ENCODE assay signal across 1 cellular context in the genomic region with DNA sequence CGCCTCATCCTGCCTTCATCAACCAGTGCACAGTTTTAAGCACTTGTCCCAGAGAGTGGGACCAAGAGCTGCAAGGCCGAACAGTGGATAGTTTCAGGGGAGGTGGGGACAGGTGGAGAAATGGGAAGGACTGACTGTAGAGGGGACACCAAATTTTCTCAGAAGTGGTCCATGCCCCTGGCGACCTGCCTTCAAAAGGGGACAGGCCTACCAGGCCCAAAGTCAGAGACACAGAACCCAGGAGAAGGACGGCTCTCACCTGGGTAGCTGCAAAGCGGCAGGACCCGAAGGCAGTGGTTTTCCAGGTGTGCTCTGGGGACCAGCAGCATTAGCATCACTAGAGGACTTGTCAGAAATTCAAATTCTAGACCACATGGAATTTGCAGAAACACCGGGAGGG.
TF ChIP-seq lines count a peak whose summit lies in the region.

No MANE protein-coding gene starts in this region.

TF ChIP-seq in GM23338, 12 proteins besides CTCF, POLR2A, EP300 and RAD21 (continued from another document):
- TF ChIP-seq, protein P1, sequence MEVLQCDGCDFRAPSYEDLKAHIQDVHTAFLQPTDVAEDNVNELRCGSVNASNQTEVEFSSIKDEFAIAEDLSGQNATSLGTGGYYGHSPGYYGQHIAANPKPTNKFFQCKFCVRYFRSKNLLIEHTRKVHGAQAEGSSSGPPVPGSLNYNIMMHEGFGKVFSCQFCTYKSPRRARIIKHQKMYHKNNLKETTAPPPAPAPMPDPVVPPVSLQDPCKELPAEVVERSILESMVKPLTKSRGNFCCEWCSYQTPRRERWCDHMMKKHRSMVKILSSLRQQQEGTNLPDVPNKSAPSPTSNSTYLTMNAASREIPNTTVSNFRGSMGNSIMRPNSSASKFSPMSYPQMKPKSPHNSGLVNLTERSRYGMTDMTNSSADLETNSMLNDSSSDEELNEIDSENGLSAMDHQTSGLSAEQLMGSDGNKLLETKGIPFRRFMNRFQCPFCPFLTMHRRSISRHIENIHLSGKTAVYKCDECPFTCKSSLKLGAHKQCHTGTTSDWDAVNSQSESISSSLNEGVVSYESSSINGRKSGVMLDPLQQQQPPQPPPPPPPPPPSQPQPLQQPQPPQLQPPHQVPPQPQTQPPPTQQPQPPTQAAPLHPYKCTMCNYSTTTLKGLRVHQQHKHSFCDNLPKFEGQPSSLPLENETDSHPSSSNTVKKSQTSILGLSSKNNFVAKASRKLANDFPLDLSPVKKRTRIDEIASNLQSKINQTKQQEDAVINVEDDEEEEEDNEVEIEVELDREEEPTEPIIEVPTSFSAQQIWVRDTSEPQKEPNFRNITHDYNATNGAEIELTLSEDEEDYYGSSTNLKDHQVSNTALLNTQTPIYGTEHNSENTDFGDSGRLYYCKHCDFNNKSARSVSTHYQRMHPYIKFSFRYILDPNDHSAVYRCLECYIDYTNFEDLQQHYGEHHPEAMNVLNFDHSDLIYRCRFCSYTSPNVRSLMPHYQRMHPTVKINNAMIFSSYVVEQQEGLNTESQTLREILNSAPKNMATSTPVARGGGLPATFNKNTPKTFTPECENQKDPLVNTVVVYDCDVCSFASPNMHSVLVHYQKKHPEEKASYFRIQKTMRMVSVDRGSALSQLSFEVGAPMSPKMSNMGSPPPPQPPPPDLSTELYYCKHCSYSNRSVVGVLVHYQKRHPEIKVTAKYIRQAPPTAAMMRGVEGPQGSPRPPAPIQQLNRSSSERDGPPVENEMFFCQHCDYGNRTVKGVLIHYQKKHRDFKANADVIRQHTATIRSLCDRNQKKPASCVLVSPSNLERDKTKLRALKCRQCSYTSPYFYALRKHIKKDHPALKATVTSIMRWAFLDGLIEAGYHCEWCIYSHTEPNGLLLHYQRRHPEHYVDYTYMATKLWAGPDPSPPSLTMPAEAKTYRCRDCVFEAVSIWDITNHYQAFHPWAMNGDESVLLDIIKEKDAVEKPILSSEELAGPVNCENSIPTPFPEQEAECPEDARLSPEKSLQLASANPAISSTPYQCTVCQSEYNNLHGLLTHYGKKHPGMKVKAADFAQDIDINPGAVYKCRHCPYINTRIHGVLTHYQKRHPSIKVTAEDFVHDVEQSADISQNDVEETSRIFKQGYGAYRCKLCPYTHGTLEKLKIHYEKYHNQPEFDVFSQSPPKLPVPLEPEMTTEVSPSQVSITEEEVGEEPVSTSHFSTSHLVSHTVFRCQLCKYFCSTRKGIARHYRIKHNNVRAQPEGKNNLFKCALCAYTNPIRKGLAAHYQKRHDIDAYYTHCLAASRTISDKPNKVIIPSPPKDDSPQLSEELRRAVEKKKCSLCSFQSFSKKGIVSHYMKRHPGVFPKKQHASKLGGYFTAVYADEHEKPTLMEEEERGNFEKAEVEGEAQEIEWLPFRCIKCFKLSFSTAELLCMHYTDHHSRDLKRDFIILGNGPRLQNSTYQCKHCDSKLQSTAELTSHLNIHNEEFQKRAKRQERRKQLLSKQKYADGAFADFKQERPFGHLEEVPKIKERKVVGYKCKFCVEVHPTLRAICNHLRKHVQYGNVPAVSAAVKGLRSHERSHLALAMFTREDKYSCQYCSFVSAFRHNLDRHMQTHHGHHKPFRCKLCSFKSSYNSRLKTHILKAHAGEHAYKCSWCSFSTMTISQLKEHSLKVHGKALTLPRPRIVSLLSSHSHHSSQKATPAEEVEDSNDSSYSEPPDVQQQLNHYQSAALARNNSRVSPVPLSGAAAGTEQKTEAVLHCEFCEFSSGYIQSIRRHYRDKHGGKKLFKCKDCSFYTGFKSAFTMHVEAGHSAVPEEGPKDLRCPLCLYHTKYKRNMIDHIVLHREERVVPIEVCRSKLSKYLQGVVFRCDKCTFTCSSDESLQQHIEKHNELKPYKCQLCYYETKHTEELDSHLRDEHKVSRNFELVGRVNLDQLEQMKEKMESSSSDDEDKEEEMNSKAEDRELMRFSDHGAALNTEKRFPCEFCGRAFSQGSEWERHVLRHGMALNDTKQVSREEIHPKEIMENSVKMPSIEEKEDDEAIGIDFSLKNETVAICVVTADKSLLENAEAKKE (CRISPR knock-in tag; IDR thresholded peaks at IDR 0.05) = no peak
- TF ChIP-seq, protein P2, sequence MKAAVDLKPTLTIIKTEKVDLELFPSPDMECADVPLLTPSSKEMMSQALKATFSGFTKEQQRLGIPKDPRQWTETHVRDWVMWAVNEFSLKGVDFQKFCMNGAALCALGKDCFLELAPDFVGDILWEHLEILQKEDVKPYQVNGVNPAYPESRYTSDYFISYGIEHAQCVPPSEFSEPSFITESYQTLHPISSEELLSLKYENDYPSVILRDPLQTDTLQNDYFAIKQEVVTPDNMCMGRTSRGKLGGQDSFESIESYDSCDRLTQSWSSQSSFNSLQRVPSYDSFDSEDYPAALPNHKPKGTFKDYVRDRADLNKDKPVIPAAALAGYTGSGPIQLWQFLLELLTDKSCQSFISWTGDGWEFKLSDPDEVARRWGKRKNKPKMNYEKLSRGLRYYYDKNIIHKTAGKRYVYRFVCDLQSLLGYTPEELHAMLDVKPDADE (IDR thresholded peaks at IDR 0.05) = no peak
- no peak for TF ChIP-seq CREB1 (CRISPR knock-in tag; IDR thresholded peaks at IDR 0.05; ENCODE audit: low read depth)
- TF ChIP-seq POLR2AphosphoS5 (IDR thresholded peaks at IDR 0.05; ENCODE audit: low read depth) = no peak
- TF ChIP-seq, protein P3, sequence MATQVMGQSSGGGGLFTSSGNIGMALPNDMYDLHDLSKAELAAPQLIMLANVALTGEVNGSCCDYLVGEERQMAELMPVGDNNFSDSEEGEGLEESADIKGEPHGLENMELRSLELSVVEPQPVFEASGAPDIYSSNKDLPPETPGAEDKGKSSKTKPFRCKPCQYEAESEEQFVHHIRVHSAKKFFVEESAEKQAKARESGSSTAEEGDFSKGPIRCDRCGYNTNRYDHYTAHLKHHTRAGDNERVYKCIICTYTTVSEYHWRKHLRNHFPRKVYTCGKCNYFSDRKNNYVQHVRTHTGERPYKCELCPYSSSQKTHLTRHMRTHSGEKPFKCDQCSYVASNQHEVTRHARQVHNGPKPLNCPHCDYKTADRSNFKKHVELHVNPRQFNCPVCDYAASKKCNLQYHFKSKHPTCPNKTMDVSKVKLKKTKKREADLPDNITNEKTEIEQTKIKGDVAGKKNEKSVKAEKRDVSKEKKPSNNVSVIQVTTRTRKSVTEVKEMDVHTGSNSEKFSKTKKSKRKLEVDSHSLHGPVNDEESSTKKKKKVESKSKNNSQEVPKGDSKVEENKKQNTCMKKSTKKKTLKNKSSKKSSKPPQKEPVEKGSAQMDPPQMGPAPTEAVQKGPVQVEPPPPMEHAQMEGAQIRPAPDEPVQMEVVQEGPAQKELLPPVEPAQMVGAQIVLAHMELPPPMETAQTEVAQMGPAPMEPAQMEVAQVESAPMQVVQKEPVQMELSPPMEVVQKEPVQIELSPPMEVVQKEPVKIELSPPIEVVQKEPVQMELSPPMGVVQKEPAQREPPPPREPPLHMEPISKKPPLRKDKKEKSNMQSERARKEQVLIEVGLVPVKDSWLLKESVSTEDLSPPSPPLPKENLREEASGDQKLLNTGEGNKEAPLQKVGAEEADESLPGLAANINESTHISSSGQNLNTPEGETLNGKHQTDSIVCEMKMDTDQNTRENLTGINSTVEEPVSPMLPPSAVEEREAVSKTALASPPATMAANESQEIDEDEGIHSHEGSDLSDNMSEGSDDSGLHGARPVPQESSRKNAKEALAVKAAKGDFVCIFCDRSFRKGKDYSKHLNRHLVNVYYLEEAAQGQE (IDR thresholded peaks at IDR 0.05; ENCODE audit: unreplicated experiment) = no peak
- no peak for TF ChIP-seq ZNF114 (CRISPR knock-in tag; IDR thresholded peaks at IDR 0.05)
- TF ChIP-seq JUNB (IDR thresholded peaks at IDR 0.05; ENCODE audit: unreplicated experiment) = no peak
- TF ChIP-seq EZH2phosphoT487 (IDR thresholded peaks at IDR 0.05; ENCODE audit: unreplicated experiment) = no peak
- TF ChIP-seq NANOG (IDR thresholded peaks at IDR 0.05; ENCODE audit: borderline replicate concordance) = no peak
- TF ChIP-seq STAT1 (IDR thresholded peaks at IDR 0.05; ENCODE audit: unreplicated experiment) = no peak
